9 cellular contexts compared by ENCODE assay signal in genomic region chr7:150515752-150516151, GRCh38. TPM values are rescaled to one million over a fixed set of nuclear protein-coding genes. Genes with fewer than 3 reads are reported as not detected.
DNase-seq lines count a peak whose midpoint lies in the region; ATAC-seq and TF ChIP-seq lines count a peak whose summit lies in the region.
"Had no signal": no experiment of that assay in that cellular context is flagged by ENCODE, and none has a peak within 500 bp of the region (broad histone marks: within the 10 kb centered on the region; RNA-seq: fewer than 3 reads in every experiment).

No MANE protein-coding gene starts in this region.

- peaks cover 25% of the 10 kb centered on the region for H3K36me3 Mint-ChIP-seq in activated T-helper 2 cell treated with anti-CD3 and anti-CD28 coated beads, Interferon-gamma antibody, Interleukin-2, Interleukin-4, amounts not matched to agents 10 μg/mL and 5 μg/mL and 100 μg/mL, durations not matched to agents 14 hours and 24 hours and 36 hours (ENCODE audit: low read depth)

- no peak for TF ChIP-seq CTCF in suprapubic skin (IDR thresholded peaks at IDR 0.05)

- no peak for TF ChIP-seq POLR2A in suprapubic skin (IDR thresholded peaks at IDR 0.05)

- H3K27ac Mint-ChIP-seq in activated T-helper 2 cell treated with anti-CD3 and anti-CD28 coated beads, Interferon-gamma antibody, Interleukin-2, Interleukin-4, amounts not matched to agents 10 μg/mL and 5 μg/mL and 100 μg/mL, durations not matched to agents 14 hours and 24 hours and 36 hours: peak overlapping the region; percentile 89

- H3K27ac ChIP-seq in layer of hippocampus (ENCODE audit: low read depth, low read length) (peak overlapping the region; percentile 44), suprapubic skin (peak overlapping the region; percentile 73)
- H3K27ac ChIP-seq: neutrophil had no signal

- no peaks in the 10 kb centered on the region for H3K9me3 ChIP-seq in suprapubic skin
- H3K9me3 ChIP-seq: neutrophil had no signal

- TF ChIP-seq EP300 in suprapubic skin (IDR thresholded peaks at IDR 0.05): no peak

- peak; percentile 26 for ATAC-seq in GM21723 (IDR thresholded peaks at IDR 0.05; ENCODE audit: unreplicated experiment)

- no peaks in the 10 kb centered on the region for H3K27me3 Mint-ChIP-seq in activated T-helper 2 cell treated with anti-CD3 and anti-CD28 coated beads, Interferon-gamma antibody, Interleukin-2, Interleukin-4, amounts not matched to agents 10 μg/mL and 5 μg/mL and 100 μg/mL, durations not matched to agents 14 hours and 24 hours and 36 hours (ENCODE audit: low read depth)

- H3K36me3 ChIP-seq in suprapubic skin: peaks cover 5% of the 10 kb centered on the region
- H3K36me3 ChIP-seq: neutrophil had no signal

- H3K4me3 ChIP-seq in suprapubic skin: peak overlapping the region; percentile 45

- peaks cover 8% of the 10 kb centered on the region for H3K9me3 Mint-ChIP-seq in activated T-helper 2 cell treated with anti-CD3 and anti-CD28 coated beads, Interferon-gamma antibody, Interleukin-2, Interleukin-4, amounts not matched to agents 10 μg/mL and 5 μg/mL and 100 μg/mL, durations not matched to agents 14 hours and 24 hours and 36 hours

- H3K27me3 ChIP-seq in layer of hippocampus (ENCODE audit: control insufficient read depth, insufficient read depth, low read length) (no peaks in the 10 kb centered on the region), suprapubic skin (no peaks in the 10 kb centered on the region)

- H3K4me3 Mint-ChIP-seq in activated T-helper 2 cell treated with anti-CD3 and anti-CD28 coated beads, Interferon-gamma antibody, Interleukin-2, Interleukin-4, amounts not matched to agents 10 μg/mL and 5 μg/mL and 100 μg/mL, durations not matched to agents 14 hours and 24 hours and 36 hours (ENCODE audit: low read depth): peak overlapping the region; percentile 89

- H3K4me1 Mint-ChIP-seq in activated T-helper 2 cell treated with anti-CD3 and anti-CD28 coated beads, Interferon-gamma antibody, Interleukin-2, Interleukin-4, amounts not matched to agents 10 μg/mL and 5 μg/mL and 100 μg/mL, durations not matched to agents 14 hours and 24 hours and 36 hours (ENCODE audit: low read depth): peaks cover 41% of the 10 kb centered on the region

- intact Hi-C loops in activated T-helper 2 cell treated with anti-CD3 and anti-CD28 coated beads, Interferon-gamma antibody, Interleukin-2, Interleukin-4, amounts not matched to agents 10 μg/mL and 5 μg/mL and 100 μg/mL, durations not matched to agents 14 hours and 24 hours and 36 hours (cut with micrococcal nuclease): loop anchor here (1.0 to 5.0 kb wide), 8 partner anchors 35 to 239 kb away; partner anchors contain the start of genes ACTR3C, GIMAP5, GIMAP6 and LRRC61

- DNase-seq in activated T-helper 2 cell treated with anti-CD3 and anti-CD28 coated beads, Interferon-gamma antibody, Interleukin-2, Interleukin-4, amounts not matched to agents 10 μg/mL and 5 μg/mL and 100 μg/mL, durations not matched to agents 14 hours and 24 hours and 36 hours (ENCODE audit: low spot score): no peak
- DNase-seq in suprapubic skin (ENCODE audit: low spot score in 2 of 2) (no peak), OCI-M2 (lab: John Stamatoyannopoulos, UW; ENCODE audit: unreplicated experiment) (no peak), NCI-H1092 treated with DMSO at 0.1 percent for 48 hours (lab: John Stamatoyannopoulos, UW) (no peak), Ammon's horn (ENCODE audit: low spot score) (no peak)
- DNase-seq: stimulated activated CD4-positive, alpha-beta T cell treated with anti-CD3 and anti-CD28 coated beads, Interleukin-4, amount 100 ng/mL, for 24 hours had no signal

- WGBS in suprapubic skin: 76% methylated on average over 7 of the region's 7 CpGs

- no peaks in the 10 kb centered on the region for H3K4me1 ChIP-seq in suprapubic skin

RNA-seq across cellular contexts. Expression of gene GIMAP7, which starts 1.1 kb away (rescaled TPM):
- total RNA-seq in activated T-helper 2 cell treated with anti-CD3 and anti-CD28 coated beads, Interferon-gamma antibody, Interleukin-2, Interleukin-4, amounts not matched to agents 10 μg/mL and 5 μg/mL and 100 μg/mL, durations not matched to agents 14 hours and 24 hours and 36 hours: 22.6 and 24.1 TPM in 2 replicates
- 10 to 100 TPM in 1 of 4 donors, 1 to 10 TPM in 3; 1.4 to 10.8 (median 4.9) TPM for total RNA-seq in suprapubic skin

RNA-seq across cellular contexts. Expression of gene GIMAP4, which starts 51.4 kb away (rescaled TPM):
- total RNA-seq in activated T-helper 2 cell treated with anti-CD3 and anti-CD28 coated beads, Interferon-gamma antibody, Interleukin-2, Interleukin-4, amounts not matched to agents 10 μg/mL and 5 μg/mL and 100 μg/mL, durations not matched to agents 14 hours and 24 hours and 36 hours: 36.7 and 39.1 TPM in 2 replicates
- total RNA-seq in suprapubic skin: 10 to 100 TPM in 2 of 4 donors, 1 to 10 TPM in 2; 6.5 to 12.5 (median 9.3) TPM
